ENCODE assay signal across 8 cellular contexts in the genomic region with DNA sequence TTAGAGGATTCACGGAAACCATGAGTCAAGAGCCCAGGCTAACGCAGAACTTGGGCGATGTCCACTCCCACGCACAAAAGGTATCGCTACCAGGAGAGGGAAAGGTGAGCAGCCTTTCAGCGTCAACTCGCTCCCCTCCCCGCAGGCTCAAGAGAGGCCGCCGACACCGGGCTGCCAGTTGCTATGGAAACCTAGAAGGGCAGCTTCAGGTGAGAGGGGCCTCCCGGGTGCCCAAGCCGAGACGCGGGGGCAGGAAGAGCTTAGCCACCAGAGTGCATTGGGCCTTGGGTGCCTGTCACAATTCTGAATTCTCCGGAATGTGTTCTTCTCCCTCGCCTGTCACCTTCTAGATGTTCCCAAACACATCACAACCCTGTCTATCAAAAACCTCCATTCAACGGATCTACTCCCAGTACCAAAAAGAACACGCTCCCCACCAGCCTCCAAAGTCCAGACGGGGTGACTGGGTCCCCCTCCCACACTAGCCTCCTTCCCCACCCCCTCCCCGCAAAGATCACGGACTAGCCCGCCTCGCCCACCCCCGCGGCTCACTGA. TPM values are rescaled to one million over a fixed set of nuclear protein-coding genes. Genes with fewer than 3 reads are reported as not detected.
DNase-seq lines count a peak whose midpoint lies in the region; ATAC-seq and TF ChIP-seq lines count a peak whose summit lies in the region.

No MANE protein-coding gene starts in this region.

- peaks cover 22% of the 10 kb centered on the region for H3K4me1 ChIP-seq in upper lobe of right lung

- DNase-seq in G401 (ENCODE audit: low spot score) = peak; percentile 74
- peak; percentile 9 for DNase-seq in NCI-H82 treated with DMSO at 0.1 percent for 48 hours (lab: John Stamatoyannopoulos, UW; ENCODE audit: unreplicated experiment)
- peak; percentile 5 for DNase-seq in activated T-helper 1 cell treated with Interleukin-2 at 50 U/mL for 16 hours (ENCODE audit: low read depth)
- peak in 1 of 2 donors; percentile 38 for DNase-seq in foreskin fibroblast
- DNase-seq in osteocyte (ENCODE audit: extremely low spot score, unreplicated experiment) = peak; percentile 82
- DNase-seq in upper lobe of right lung = peak; percentile 73

- peaks cover 17% of the 10 kb centered on the region for H3K4me1 Mint-ChIP-seq in osteocyte (ENCODE audit: unreplicated experiment)

- no peaks in the 10 kb centered on the region for H3K9me3 ChIP-seq in upper lobe of right lung

- H3K27ac Mint-ChIP-seq in osteocyte (ENCODE audit: unreplicated experiment) = peak overlapping the region; percentile 87

- H3K27me3 Mint-ChIP-seq in osteocyte (ENCODE audit: unreplicated experiment) = no peaks in the 10 kb centered on the region

- peak overlapping the region; percentile 95 for H3K27ac ChIP-seq in upper lobe of right lung

- no peaks in the 10 kb centered on the region for H3K27me3 ChIP-seq in upper lobe of right lung

- TF ChIP-seq CTCF in foreskin fibroblast (IDR thresholded peaks at IDR 0.05; ENCODE audit: low read depth, low read length) (no peak), osteocyte (IDR thresholded peaks at IDR 0.05) (no peak), upper lobe of right lung (IDR thresholded peaks at IDR 0.05) (no peak)

- in situ Hi-C loops in G401 (cut with HindIII; ENCODE audit: low sequenced_read_pairs) = no loop called here

- peaks cover 18% of the 10 kb centered on the region for H3K36me3 Mint-ChIP-seq in osteocyte (ENCODE audit: unreplicated experiment)

- H3K4me3 ChIP-seq in foreskin fibroblast (ENCODE audit: low read depth in 1 of 2, low read length in 2 of 2) (peak overlapping the region; percentile 75 to 80), upper lobe of right lung (peak overlapping the region; percentile 82)

- H3K9me3 Mint-ChIP-seq in osteocyte (ENCODE audit: unreplicated experiment) = no peaks in the 10 kb centered on the region

- peaks cover 33% of the 10 kb centered on the region for H3K36me3 ChIP-seq in upper lobe of right lung

- peak overlapping the region; percentile 93 for H3K4me3 Mint-ChIP-seq in osteocyte (ENCODE audit: unreplicated experiment)

- intact Hi-C loops in upper lobe of right lung (cut with DNase I) = no loop called here

- ATAC-seq in HG02885 (IDR thresholded peaks at IDR 0.05; ENCODE audit: poor library complexity, unreplicated experiment) (peak; percentile 31), upper lobe of right lung (peak; percentile 26), HG03565 (IDR thresholded peaks at IDR 0.05; ENCODE audit: unreplicated experiment) (no peak)

RNA-seq across cellular contexts. Expression of a gene that starts 0.7 kb away (rescaled TPM):
- total RNA-seq in G401 (2014; rRNA removed; shearing (Covaris generic)) = 44.4 and 62.8 TPM in 2 replicates
- total RNA-seq in osteocyte (62.3 and 62.9 TPM in 2 replicates), upper lobe of right lung (64.5 TPM)

RNA-seq across cellular contexts. Expression of a gene that starts 39.5 kb away (rescaled TPM):
- total RNA-seq in G401 (2014; rRNA removed; shearing (Covaris generic)) = 2.6 and 3.3 TPM in 2 replicates
- 7.0 and 11.3 TPM in 2 replicates for total RNA-seq in osteocyte
- 22.9 TPM for total RNA-seq in upper lobe of right lung

RNA-seq across cellular contexts. Expression of a gene that starts 40.2 kb away (rescaled TPM):
- 8.0 and 9.0 TPM in 2 replicates for total RNA-seq in G401 (2014; rRNA removed; shearing (Covaris generic))
- total RNA-seq in osteocyte (16.1 and 22.4 TPM in 2 replicates), upper lobe of right lung (18.6 TPM)

RNA-seq across cellular contexts. Expression of a gene that starts 42.9 kb away (rescaled TPM):
- not detected in 2 replicates for total RNA-seq in G401 (2014; rRNA removed; shearing (Covaris generic))
- total RNA-seq in osteocyte (9.4 and 10.5 TPM in 2 replicates), upper lobe of right lung (13.2 TPM)
